Comparison of ENCODE assay signal across 1 cellular context in the genomic region with DNA sequence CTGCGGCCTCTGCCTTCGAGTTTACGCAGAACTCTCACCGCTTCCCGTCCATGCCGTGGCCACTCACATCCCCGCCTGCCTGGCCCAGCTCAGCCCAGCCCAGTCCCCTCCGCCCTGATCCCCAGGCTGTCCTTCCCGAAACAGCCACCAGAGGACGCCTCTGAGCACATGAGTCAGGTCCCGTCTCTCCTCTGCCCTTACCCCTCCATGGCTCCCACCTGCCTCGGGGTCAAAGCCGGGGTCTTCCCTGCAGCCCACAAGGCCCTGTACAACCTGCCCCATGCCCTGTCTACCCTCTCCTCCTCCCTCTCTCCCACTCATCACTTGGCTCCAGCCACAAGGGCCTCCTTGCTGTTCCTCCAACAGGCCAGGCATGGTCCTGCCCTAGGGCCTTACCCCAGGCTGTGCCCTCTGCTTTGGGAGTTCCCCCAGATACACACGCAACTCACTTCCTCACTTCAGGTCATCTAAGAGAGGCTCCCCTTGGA.
TF ChIP-seq lines count a peak whose summit lies in the region.

No MANE protein-coding gene starts in this region.

TF ChIP-seq in endothelial cell of umbilical vein, 7 proteins besides CTCF, POLR2A, EP300 and RAD21:
- TF ChIP-seq EZH2 (IDR thresholded peaks at IDR 0.05; ENCODE audit: borderline replicate concordance, low read depth, low read length, severe bottlenecking) (no peak), POLR2AphosphoS5 (IDR thresholded peaks at IDR 0.05; ENCODE audit: insufficient read depth, low read depth, low read length) (peak; percentile 55), GATA2 (IDR thresholded peaks at IDR 0.05; ENCODE audit: insufficient read depth, insufficient read length, low read depth, low read length) (no peak), FOS (IDR thresholded peaks at IDR 0.05; ENCODE audit: borderline replicate concordance, insufficient read depth, low read length) (no peak), JUN (IDR thresholded peaks at IDR 0.05; ENCODE audit: borderline replicate concordance, insufficient read depth, insufficient read length, low read depth) (no peak), MYC (IDR thresholded peaks at IDR 0.05; ENCODE audit: low read depth, low read length) (no peak)
- TF ChIP-seq, protein P1, sequence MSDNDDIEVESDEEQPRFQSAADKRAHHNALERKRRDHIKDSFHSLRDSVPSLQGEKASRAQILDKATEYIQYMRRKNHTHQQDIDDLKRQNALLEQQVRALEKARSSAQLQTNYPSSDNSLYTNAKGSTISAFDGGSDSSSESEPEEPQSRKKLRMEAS (IDR thresholded peaks at IDR 0.05; ENCODE audit: insufficient read depth, insufficient read length), result peak; percentile 13
